ENCODE assay signal across 9 cellular contexts in the genomic region with DNA sequence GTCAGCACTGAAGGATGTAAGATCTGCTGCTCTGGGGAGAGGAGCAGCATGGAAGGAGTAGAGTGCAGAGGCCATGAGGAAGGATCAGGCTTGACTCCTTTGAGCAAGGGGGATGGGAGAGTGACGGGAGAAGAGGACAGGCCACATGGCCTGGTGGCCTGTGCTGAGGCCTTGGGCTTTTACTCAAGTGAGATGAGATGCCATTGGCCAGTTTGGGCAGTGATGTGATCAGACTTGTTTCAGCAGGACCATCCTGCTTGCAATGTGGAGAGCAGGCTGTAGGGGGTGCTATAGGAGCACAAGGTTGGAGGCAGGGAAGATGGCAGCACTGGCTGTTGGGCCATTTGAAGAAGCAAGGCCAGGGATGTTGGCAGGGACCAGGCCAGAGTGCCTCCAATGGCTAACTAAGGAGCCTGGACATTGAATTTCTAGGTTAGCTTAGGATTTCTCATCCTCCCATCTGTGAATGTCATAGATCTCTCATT. TPM values are rescaled to one million over a fixed set of nuclear protein-coding genes. Genes with fewer than 3 reads are reported as not detected.
DNase-seq lines count a peak whose midpoint lies in the region; ATAC-seq and TF ChIP-seq lines count a peak whose summit lies in the region.
"Had no signal": no experiment of that assay in that cellular context is flagged by ENCODE, and none has a peak within 500 bp of the region (broad histone marks: within the 10 kb centered on the region; RNA-seq: fewer than 3 reads in every experiment).

No MANE protein-coding gene starts in this region.

- peak; percentile 37 for ATAC-seq in activated CD8-positive, alpha-beta T cell treated with anti-CD3 and anti-CD28 coated beads, Interleukin-2, amount 10 ng/mL, durations not matched to agents 7 days and 5 days
- no peak for ATAC-seq in GM18907 (IDR thresholded peaks at IDR 0.05; ENCODE audit: unreplicated experiment)

- peaks cover 4% of the 10 kb centered on the region for H3K27me3 Mint-ChIP-seq in activated CD8-positive, alpha-beta T cell treated with anti-CD3 and anti-CD28 coated beads, Interleukin-2, amount 10 ng/mL, durations not matched to agents 7 days and 5 days (ENCODE audit: low read depth)

- peaks cover 25% of the 10 kb centered on the region for H3K36me3 Mint-ChIP-seq in activated CD8-positive, alpha-beta T cell treated with anti-CD3 and anti-CD28 coated beads, Interleukin-2, amount 10 ng/mL, durations not matched to agents 7 days and 5 days (ENCODE audit: low read depth)

- H3K4me3 ChIP-seq in MG63: no peak overlapping the region
- no peak overlapping the region for H3K4me3 ChIP-seq in fibroblast of villous mesenchyme (ENCODE audit: low read depth, low read length)
- no peak overlapping the region for H3K4me3 ChIP-seq in ovary

- H3K27me3 ChIP-seq in MG63 (no peaks in the 10 kb centered on the region), ovary (no peaks in the 10 kb centered on the region)

- TF ChIP-seq POLR2A in ovary (IDR thresholded peaks at IDR 0.05): no peak

- H3K27ac ChIP-seq in ovary: no peak overlapping the region

- POLR2A ChIA-PET in activated CD8-positive, alpha-beta T cell treated with anti-CD3 and anti-CD28 coated beads, Interleukin-2, amount 10 ng/mL, durations not matched to agents 7 days and 5 days (lab: Charles Lee): no interaction called here

- CTCF ChIA-PET in activated CD8-positive, alpha-beta T cell treated with anti-CD3 and anti-CD28 coated beads, Interleukin-2, amount 10 ng/mL, durations not matched to agents 7 days and 5 days (lab: Charles Lee): interaction anchor here (1.3 to 1.4 kb wide), 3 partner anchors 11 to 172 kb away, joined by 3 to 4 read pairs (median 4); no protein-coding TSS in a partner anchor

- DNase-seq in ELR (ENCODE audit: low read depth) (peak; percentile 44), MG63 (peak; percentile 3), fibroblast of villous mesenchyme (ENCODE audit: low read depth) (peak; percentile 11), midbrain (lab: John Stamatoyannopoulos, UW) (no peak), ovary (no peak)
- peak; percentile 73 for DNase-seq in activated CD8-positive, alpha-beta T cell treated with anti-CD3 and anti-CD28 coated beads, Interleukin-2, amount 10 ng/mL, durations not matched to agents 7 days and 5 days
- peak; percentile 50 to 69 for DNase-seq in stimulated activated CD4-positive, alpha-beta T cell treated with anti-CD3 and anti-CD28 coated beads, Interleukin-2, amount 100 ng/mL, for 24 hours

- 0 out of 2 replicates have a peak, but pooled peaks cover 5% of the 10 kb centered on the region for H3K9me3 ChIP-seq in MG63
- no peaks in the 10 kb centered on the region for H3K9me3 ChIP-seq in ovary

- peak; percentile 51 for TF ChIP-seq CTCF in fibroblast of villous mesenchyme (IDR thresholded peaks at IDR 0.05; ENCODE audit: insufficient read depth, low read depth, low read length)
- no peak for TF ChIP-seq CTCF in ovary (IDR thresholded peaks at IDR 0.05)

- H3K9me3 Mint-ChIP-seq in activated CD8-positive, alpha-beta T cell treated with anti-CD3 and anti-CD28 coated beads, Interleukin-2, amount 10 ng/mL, durations not matched to agents 7 days and 5 days (ENCODE audit: insufficient read depth): no peaks in the 10 kb centered on the region

- no peak overlapping the region for H3K27ac Mint-ChIP-seq in activated CD8-positive, alpha-beta T cell treated with anti-CD3 and anti-CD28 coated beads, Interleukin-2, amount 10 ng/mL, durations not matched to agents 7 days and 5 days

- no peak overlapping the region for H3K4me3 Mint-ChIP-seq in activated CD8-positive, alpha-beta T cell treated with anti-CD3 and anti-CD28 coated beads, Interleukin-2, amount 10 ng/mL, durations not matched to agents 7 days and 5 days

- H3K4me1 ChIP-seq in ovary (ENCODE audit: insufficient read depth): no peaks in the 10 kb centered on the region

- H3K36me3 ChIP-seq in MG63 (peaks cover 8% of the 10 kb centered on the region), ovary (no peaks in the 10 kb centered on the region)

- intact Hi-C loops in ovary (cut with DNase I): no loop called here

- peaks cover 8% of the 10 kb centered on the region for H3K4me1 Mint-ChIP-seq in activated CD8-positive, alpha-beta T cell treated with anti-CD3 and anti-CD28 coated beads, Interleukin-2, amount 10 ng/mL, durations not matched to agents 7 days and 5 days (ENCODE audit: low read depth)

- TF ChIP-seq EP300 in ovary (IDR thresholded peaks at IDR 0.05): no peak

- WGBS in ovary, 3 donors: 62 to 67% (median 63%) methylated on average over 1 of the region's 1 CpG

RNA-seq across cellular contexts. Expression of gene FGF23, which starts 23.6 kb away (rescaled TPM):
- total RNA-seq in MG63 (2014; rRNA removed; shearing (Covaris generic); ENCODE audit: low replicate concordance): not detected in 2 replicates
- total RNA-seq in activated CD8-positive, alpha-beta T cell treated with anti-CD3 and anti-CD28 coated beads, Interleukin-2, amount 10 ng/mL, durations not matched to agents 7 days and 5 days: not detected
- total RNA-seq in fibroblast of villous mesenchyme (not detected in 2 replicates), ovary (not detected)
- not detected for polyA plus RNA-seq in ovary
- total RNA-seq: T-helper 1 cell treated with Interleukin-12 subunit alpha and Interleukin-12 subunit beta and Interleukin-4 antibody, amounts not matched to agents 30 ng/mL and 1 ng/mL, for 36 hours had no signal

RNA-seq across cellular contexts. Expression of gene TIGAR, which starts 34.9 kb away (rescaled TPM):
- 9.9 and 86.7 TPM in 2 replicates for total RNA-seq in MG63 (2014; rRNA removed; shearing (Covaris generic); ENCODE audit: low replicate concordance)
- 10 to 100 TPM; 14.7 to 15.8 TPM for total RNA-seq in activated CD8-positive, alpha-beta T cell treated with anti-CD3 and anti-CD28 coated beads, Interleukin-2, amount 10 ng/mL, durations not matched to agents 7 days and 5 days
- total RNA-seq in fibroblast of villous mesenchyme (10.3 and 20.7 TPM in 2 replicates), ovary (10 to 100 TPM in 1 of 7 donors, 1 to 10 TPM in 5, under 1 TPM in 1; 0.36 to 10.3 (median 4.1) TPM)
- 1 to 10 TPM; 1.0 to 8.1 TPM for polyA plus RNA-seq in ovary

Comparison
In these comparisons a context has a peak if more than half of its experiments do, and no peak if none do; other contexts are left out.
1. DNase-seq: peak in ELR (single experiment), MG63 (single experiment), activated CD8-positive, alpha-beta T cell treated with anti-CD3 and anti-CD28 coated beads, Interleukin-2, amount 10 ng/mL, durations not matched to agents 7 days and 5 days (single experiment), fibroblast of villous mesenchyme (single experiment) and stimulated activated CD4-positive, alpha-beta T cell treated with anti-CD3 and anti-CD28 coated beads, Interleukin-2, amount 100 ng/mL, for 24 hours (2 of 2); none in midbrain (single experiment) and ovary (0 of 5).